24 cellular contexts compared by ENCODE assay signal in genomic region chr1:156157974-156158373, GRCh38. TPM values are rescaled to one million over a fixed set of nuclear protein-coding genes. Genes with fewer than 3 reads are reported as not detected.
DNase-seq lines count a peak whose midpoint lies in the region; ATAC-seq and TF ChIP-seq lines count a peak whose summit lies in the region.
"Had no signal": no experiment of that assay in that cellular context is flagged by ENCODE, and none has a peak within 500 bp of the region (broad histone marks: within the 10 kb centered on the region; RNA-seq: fewer than 3 reads in every experiment).

No MANE protein-coding gene starts in this region.

- H3K4me3 ChIP-seq in HEK293 (ENCODE audit: low read depth, low read length) = no peak overlapping the region
- H3K4me3 ChIP-seq in neuronal stem cell (ENCODE audit: low read length in 2 of 2) = no peak overlapping the region
- H3K4me3 ChIP-seq in vagina = no peak overlapping the region
- H3K4me3 ChIP-seq in heart left ventricle = no peak overlapping the region
- H3K4me3 ChIP-seq: A549, dorsolateral prefrontal cortex, lower lobe of right lung, upper lobe of left lung had no signal

- H3K4me2 ChIP-seq in neuronal stem cell (ENCODE audit: insufficient read depth, low read length, poor library complexity, severe bottlenecking) = no peak overlapping the region
- H3K4me2 ChIP-seq: A549 had no signal

- H3K27ac ChIP-seq in HEK293 (ENCODE audit: extremely low read depth, low read depth, low read length) = no peak overlapping the region
- no peak overlapping the region for H3K27ac ChIP-seq in neuronal stem cell (replicated peaks; ENCODE audit: low read length)
- H3K27ac ChIP-seq in vagina = no peak overlapping the region
- H3K27ac ChIP-seq in heart left ventricle = no peak overlapping the region
- H3K27ac ChIP-seq: A549, lower lobe of right lung, RWPE1, upper lobe of left lung, VCaP had no signal

- H2BK12ac ChIP-seq in neuronal stem cell (ENCODE audit: low read length) = peak overlapping the region; percentile 14

- peaks cover 4% of the 10 kb centered on the region for H3K36me3 Mint-ChIP-seq in activated CD8-positive, alpha-beta memory T cell treated with anti-CD3 and anti-CD28 coated beads, Interleukin-2, amount 10 ng/mL, durations not matched to agents 7 days and 5 days
- H3K36me3 Mint-ChIP-seq in activated CD8-positive, alpha-beta T cell treated with anti-CD3 and anti-CD28 coated beads for 36 hours (ENCODE audit: low read depth) = peaks cover 15% of the 10 kb centered on the region
- H3K36me3 Mint-ChIP-seq: activated naive CD8-positive, alpha-beta T cell had no signal

- H3K23ac ChIP-seq in neuronal stem cell (ENCODE audit: low read depth, low read length, poor library complexity) = no peak overlapping the region

- H3K4me3 Mint-ChIP-seq in activated CD8-positive, alpha-beta memory T cell treated with anti-CD3 and anti-CD28 coated beads, Interleukin-2, amount 10 ng/mL, durations not matched to agents 7 days and 5 days = no peak overlapping the region
- no peak overlapping the region for H3K4me3 Mint-ChIP-seq in activated CD8-positive, alpha-beta T cell treated with anti-CD3 and anti-CD28 coated beads for 36 hours
- H3K4me3 Mint-ChIP-seq: neural crest cell had no signal

- H3K4me1 Mint-ChIP-seq in activated CD8-positive, alpha-beta memory T cell treated with anti-CD3 and anti-CD28 coated beads, Interleukin-2, amount 10 ng/mL, durations not matched to agents 7 days and 5 days = peaks cover 61% of the 10 kb centered on the region
- peaks cover 73% of the 10 kb centered on the region for H3K4me1 Mint-ChIP-seq in activated CD8-positive, alpha-beta T cell treated with anti-CD3 and anti-CD28 coated beads for 36 hours (ENCODE audit: low read depth)

- intact Hi-C loops in activated CD8-positive, alpha-beta T cell treated with anti-CD3 and anti-CD28 coated beads for 36 hours (cut with micrococcal nuclease) = no loop called here
- intact Hi-C loops in vagina (cut with DNase I) (loop anchor here (5.0 kb wide), 1 partner anchor 474 kb away; no protein-coding TSS in a partner anchor), heart left ventricle (cut with DNase I) (loop anchor here in 2 of 10 donors (5.0 kb wide), 2 partner anchors 39 to 54 kb away; partner anchors contain the start of gene PMF1 (in 1 of the 2))

- ATAC-seq in activated CD8-positive, alpha-beta memory T cell treated with anti-CD3 and anti-CD28 coated beads, Interleukin-2, amount 10 ng/mL, durations not matched to agents 7 days and 5 days = no peak
- ATAC-seq in activated CD8-positive, alpha-beta T cell treated with anti-CD3 and anti-CD28 coated beads for 36 hours = no peak
- no peak for ATAC-seq in GM18873 (IDR thresholded peaks at IDR 0.05; ENCODE audit: low FRiP score, unreplicated experiment)
- ATAC-seq in heart left ventricle = no peak
- ATAC-seq: A549, lower lobe of right lung had no signal

- H3K4me1 ChIP-seq in HEK293 (ENCODE audit: control insufficient read depth, insufficient read depth, low read length) (no peaks in the 10 kb centered on the region), neuronal stem cell (ENCODE audit: control insufficient read depth in 2 of 2, insufficient read depth in 1 of 2, low read depth in 1 of 2, low read length in 2 of 2) (peaks cover 11 to 12% of the 10 kb centered on the region in 2 donors), vagina (peaks cover 18% of the 10 kb centered on the region), heart left ventricle (peaks cover 1 to 54% (median 19%) of the 10 kb centered on the region in 12 donors)
- H3K4me1 ChIP-seq: A549 had no signal

- TF ChIP-seq CTCF in HEK293 (tag by site-specific recombination; IDR thresholded peaks at IDR 0.05) = no peak
- TF ChIP-seq CTCF in activated CD8-positive, alpha-beta T cell treated with anti-CD3 and anti-CD28 coated beads for 36 hours (IDR thresholded peaks at IDR 0.05) = no peak
- no peak for TF ChIP-seq CTCF in vagina (IDR thresholded peaks at IDR 0.05)
- no peak for TF ChIP-seq CTCF in heart left ventricle (IDR thresholded peaks at IDR 0.05)

- no peak overlapping the region for H2AFZ ChIP-seq in neuronal stem cell (ENCODE audit: low read length)

- WGBS in neuronal stem cell (ENCODE audit: extremely low coverage in 2 of 2, insufficient read length in 2 of 2, insufficient replicate concordance in 1 of 2), 2 donors = no CpG with 5 or more reads among the region's 5 CpGs
- 78 to 85% (median 80%) methylated on average over 5 of the region's 5 CpGs for whole genome bisulfite sequencing in heart left ventricle, 4 donors

- H3K18ac ChIP-seq in neuronal stem cell (ENCODE audit: low read length) = no peak overlapping the region

- no peak overlapping the region for H3K14ac ChIP-seq in neuronal stem cell (ENCODE audit: low read length)

- H2BK120ac ChIP-seq in neuronal stem cell (ENCODE audit: low read depth, low read length) = no peak overlapping the region

- POLR2A ChIA-PET in HEK293 (lab: Yijun Ruan, JAX) = no interaction called here
- POLR2A ChIA-PET in activated CD8-positive, alpha-beta T cell treated with anti-CD3 and anti-CD28 coated beads for 36 hours (lab: Charles Lee) = interaction anchor here (1.0 kb wide), 1 partner anchor 9 kb away, joined by 4 read pairs; no protein-coding TSS in a partner anchor

- H3K4ac ChIP-seq in neuronal stem cell (ENCODE audit: low read length) = no peak overlapping the region

- H4K8ac ChIP-seq in neuronal stem cell (ENCODE audit: low read depth, low read length) = no peak overlapping the region

- H2AK5ac ChIP-seq in neuronal stem cell (ENCODE audit: low read depth, low read length) = no peak overlapping the region

- no peaks in the 10 kb centered on the region for H3K27me3 Mint-ChIP-seq in activated CD8-positive, alpha-beta memory T cell treated with anti-CD3 and anti-CD28 coated beads, Interleukin-2, amount 10 ng/mL, durations not matched to agents 7 days and 5 days
- no peaks in the 10 kb centered on the region for H3K27me3 Mint-ChIP-seq in activated CD8-positive, alpha-beta T cell treated with anti-CD3 and anti-CD28 coated beads for 36 hours
- H3K27me3 Mint-ChIP-seq: activated naive CD8-positive, alpha-beta T cell had no signal

- H3K27ac Mint-ChIP-seq in activated CD8-positive, alpha-beta memory T cell treated with anti-CD3 and anti-CD28 coated beads, Interleukin-2, amount 10 ng/mL, durations not matched to agents 7 days and 5 days = peak overlapping the region; percentile 6
- peak overlapping the region; percentile 12 for H3K27ac Mint-ChIP-seq in activated CD8-positive, alpha-beta T cell treated with anti-CD3 and anti-CD28 coated beads for 36 hours
- H3K27ac Mint-ChIP-seq: activated naive CD8-positive, alpha-beta T cell; progenitor cell of endocrine pancreas had no signal

- no peak for DNase-seq in activated CD8-positive, alpha-beta memory T cell treated with anti-CD3 and anti-CD28 coated beads, Interleukin-2, amount 10 ng/mL, durations not matched to agents 7 days and 5 days
- DNase-seq in activated CD8-positive, alpha-beta memory T cell treated with anti-CD3 and anti-CD28 coated beads, Interleukin-2, amount 50 U/mL, for 48 hours = no peak
- DNase-seq in activated CD8-positive, alpha-beta T cell treated with anti-CD3 and anti-CD28 coated beads for 36 hours = no peak
- no peak for DNase-seq in neuronal stem cell (ENCODE audit: low spot score)
- no peak for DNase-seq in vagina (ENCODE audit: extremely low spot score in 2 of 2)
- no peak for DNase-seq in heart left ventricle
- DNase-seq: activated T-cell treated with anti-CD3 and anti-CD28 coated beads, Interleukin-2, amount 50 U/mL, for 1 hour; central memory CD4-positive, alpha-beta T cell; dorsolateral prefrontal cortex; H7; lower lobe of right lung; NCI-H1092 treated with DMSO at 0.1 percent for 48 hours; NCI-H187 treated with DMSO at 0.1 percent for 48 hours; NCI-H526; stimulated activated CD4-positive, alpha-beta T cell treated with anti-CD3 and anti-CD28 coated beads, Interleukin-15, amount 100 ng/mL, for 24 hours; upper lobe of left lung had no signal

- H3K27me3 ChIP-seq in neuronal stem cell (ENCODE audit: control insufficient read depth in 3 of 3, insufficient read depth in 3 of 3, low read depth in 1 of 3, low read length in 3 of 3) (peaks cover 0 to 5% (median 0%) of the 10 kb centered on the region in 3 experiments), vagina (no peaks in the 10 kb centered on the region), heart left ventricle (no peaks in the 10 kb centered on the region)
- H3K27me3 ChIP-seq: dorsolateral prefrontal cortex, upper lobe of left lung had no signal

- H3K79me1 ChIP-seq in neuronal stem cell (ENCODE audit: low read depth, low read length) = no peaks in the 10 kb centered on the region

- H3K9ac ChIP-seq in neuronal stem cell (ENCODE audit: low read depth, low read length, poor library complexity) = no peak overlapping the region

- CTCF ChIA-PET in activated CD8-positive, alpha-beta memory T cell treated with anti-CD3 and anti-CD28 coated beads, Interleukin-2, amount 10 ng/mL, durations not matched to agents 7 days and 5 days (lab: Charles Lee) = interaction anchor here (0.5 to 0.9 kb wide), 2 partner anchors 67 to 432 kb away, joined by 3 to 6 read pairs; no protein-coding TSS in a partner anchor
- CTCF ChIA-PET in HEK293 (lab: Yijun Ruan, JAX) = interaction anchor here (0.7 kb wide), 1 partner anchor 55 kb away, joined by 3 read pairs; the partner anchor contains the start of gene PMF1
- CTCF ChIA-PET in activated CD8-positive, alpha-beta T cell treated with anti-CD3 and anti-CD28 coated beads for 36 hours (lab: Charles Lee) = interaction anchor here (5.0 kb wide), 1 partner anchor 68 kb away, joined by 27 read pairs; no protein-coding TSS in a partner anchor

- no peak overlapping the region for H2BK15ac ChIP-seq in neuronal stem cell (ENCODE audit: low read length)

- no peak overlapping the region for H2BK5ac ChIP-seq in neuronal stem cell (ENCODE audit: low read length)

- H4K91ac ChIP-seq in neuronal stem cell (ENCODE audit: low read depth, low read length, poor library complexity) = no peak overlapping the region

- TF ChIP-seq POLR2A in vagina (IDR thresholded peaks at IDR 0.05) (no peak), heart left ventricle (IDR thresholded peaks at IDR 0.05) (no peak)

- H3K36me3 ChIP-seq in HEK293 (ENCODE audit: control insufficient read depth in 2 of 2, insufficient read depth in 1 of 2, low read length in 2 of 2) (no peaks in the 10 kb centered on the region), neuronal stem cell (replicated peaks in 1 of 2; ENCODE audit: control insufficient read depth in 2 of 2, insufficient read depth in 2 of 2, low read length in 2 of 2) (no peaks in the 10 kb centered on the region), vagina (no peaks in the 10 kb centered on the region), heart left ventricle (no peaks in the 10 kb centered on the region)
- H3K36me3 ChIP-seq: lower lobe of right lung had no signal

- no peaks in the 10 kb centered on the region for H3K9me3 Mint-ChIP-seq in activated CD8-positive, alpha-beta memory T cell treated with anti-CD3 and anti-CD28 coated beads, Interleukin-2, amount 10 ng/mL, durations not matched to agents 7 days and 5 days (ENCODE audit: low read depth)
- H3K9me3 Mint-ChIP-seq in activated CD8-positive, alpha-beta T cell treated with anti-CD3 and anti-CD28 coated beads for 36 hours = no peaks in the 10 kb centered on the region
- H3K9me3 Mint-ChIP-seq: neural crest cell had no signal

- H3K9me3 ChIP-seq in HEK293 (ENCODE audit: control insufficient read depth, insufficient read depth, low read depth, low read length) = no peaks in the 10 kb centered on the region
- H3K9me3 ChIP-seq in neuronal stem cell (replicated peaks in 1 of 2; ENCODE audit: control insufficient read depth in 2 of 2, insufficient read depth in 1 of 2, low read depth in 1 of 2, low read length in 2 of 2) = no peaks in the 10 kb centered on the region
- H3K9me3 ChIP-seq in vagina = no peaks in the 10 kb centered on the region
- no peaks in the 10 kb centered on the region for H3K9me3 ChIP-seq in heart left ventricle
- H3K9me3 ChIP-seq: A549, lower lobe of right lung, upper lobe of left lung had no signal

RNA-seq across cellular contexts. Expression of gene SEMA4A, which starts 4.6 kb away (rescaled TPM):
- 10 to 100 TPM; 14.5 to 30.6 TPM for total RNA-seq in activated CD8-positive, alpha-beta memory T cell treated with anti-CD3 and anti-CD28 coated beads, Interleukin-2, amount 10 ng/mL, durations not matched to agents 7 days and 5 days
- 10 to 100 TPM; 23.8 to 24.7 TPM for total RNA-seq in activated CD8-positive, alpha-beta T cell treated with anti-CD3 and anti-CD28 coated beads for 36 hours
- 4.4 TPM for polyA plus RNA-seq in neuronal stem cell (2013, experiment 1 of 2)
- 4.5 TPM for polyA plus RNA-seq in neuronal stem cell (2013, experiment 2 of 2)
- 18.7 TPM for total RNA-seq in vagina
- total RNA-seq in heart left ventricle = 10 to 100 TPM in 1 of 9 donors, 1 to 10 TPM in 5, under 1 TPM in 3; 0.60 to 10.2 (median 1.6) TPM
- polyA plus RNA-seq in heart left ventricle = 1 to 10 TPM in 1 of 2 donors, under 1 TPM in 1; 0.90 to 1.8 TPM

RNA-seq across cellular contexts. Expression of gene SLC25A44, which starts 35.9 kb away (rescaled TPM):
- 10 to 100 TPM; 41.4 to 48.4 TPM for total RNA-seq in activated CD8-positive, alpha-beta memory T cell treated with anti-CD3 and anti-CD28 coated beads, Interleukin-2, amount 10 ng/mL, durations not matched to agents 7 days and 5 days
- 10 to 100 TPM; 41.9 to 43.0 TPM for total RNA-seq in activated CD8-positive, alpha-beta T cell treated with anti-CD3 and anti-CD28 coated beads for 36 hours
- polyA plus RNA-seq in neuronal stem cell (2013, experiment 1 of 2) = 10.9 TPM
- polyA plus RNA-seq in neuronal stem cell (2013, experiment 2 of 2) = 11.6 TPM
- total RNA-seq in vagina (14.0 TPM), heart left ventricle (10 to 100 TPM; 16.4 to 27.4 (median 20.5) TPM)
- 10 to 100 TPM in 1 of 2 donors, 1 to 10 TPM in 1; 5.8 to 29.3 TPM for polyA plus RNA-seq in heart left ventricle

RNA-seq across cellular contexts. Expression of gene LMNA, which starts 43.5 kb away (rescaled TPM):
- 10 to 100 TPM; 37.3 to 41.9 TPM for total RNA-seq in activated CD8-positive, alpha-beta memory T cell treated with anti-CD3 and anti-CD28 coated beads, Interleukin-2, amount 10 ng/mL, durations not matched to agents 7 days and 5 days
- 10 to 100 TPM; 51.8 to 56.6 TPM for total RNA-seq in activated CD8-positive, alpha-beta T cell treated with anti-CD3 and anti-CD28 coated beads for 36 hours
- polyA plus RNA-seq in neuronal stem cell (2013, experiment 1 of 2) = 28.6 TPM
- polyA plus RNA-seq in neuronal stem cell (2013, experiment 2 of 2) = 29.9 TPM
- total RNA-seq in vagina (436 TPM), heart left ventricle (100 to 1,000 TPM; 223 to 396 (median 279) TPM)
- 100 to 1,000 TPM; 257 to 272 TPM for polyA plus RNA-seq in heart left ventricle

RNA-seq across cellular contexts. Expression of gene PMF1, which starts 54.8 kb away (rescaled TPM):
- total RNA-seq in activated CD8-positive, alpha-beta memory T cell treated with anti-CD3 and anti-CD28 coated beads, Interleukin-2, amount 10 ng/mL, durations not matched to agents 7 days and 5 days = 10 to 100 TPM; 62.8 to 72.5 TPM
- 10 to 100 TPM; 89.4 to 93.7 TPM for total RNA-seq in activated CD8-positive, alpha-beta T cell treated with anti-CD3 and anti-CD28 coated beads for 36 hours
- polyA plus RNA-seq in neuronal stem cell (2013, experiment 1 of 2) = 103 TPM
- 100 TPM for polyA plus RNA-seq in neuronal stem cell (2013, experiment 2 of 2)
- total RNA-seq in vagina (44.7 TPM), heart left ventricle (100 to 1,000 TPM in 1 of 9 donors, 10 to 100 TPM in 8; 57.8 to 116 (median 62.4) TPM)
- polyA plus RNA-seq in heart left ventricle = 100 to 1,000 TPM; 104 to 122 TPM
